In the genomic region with DNA sequence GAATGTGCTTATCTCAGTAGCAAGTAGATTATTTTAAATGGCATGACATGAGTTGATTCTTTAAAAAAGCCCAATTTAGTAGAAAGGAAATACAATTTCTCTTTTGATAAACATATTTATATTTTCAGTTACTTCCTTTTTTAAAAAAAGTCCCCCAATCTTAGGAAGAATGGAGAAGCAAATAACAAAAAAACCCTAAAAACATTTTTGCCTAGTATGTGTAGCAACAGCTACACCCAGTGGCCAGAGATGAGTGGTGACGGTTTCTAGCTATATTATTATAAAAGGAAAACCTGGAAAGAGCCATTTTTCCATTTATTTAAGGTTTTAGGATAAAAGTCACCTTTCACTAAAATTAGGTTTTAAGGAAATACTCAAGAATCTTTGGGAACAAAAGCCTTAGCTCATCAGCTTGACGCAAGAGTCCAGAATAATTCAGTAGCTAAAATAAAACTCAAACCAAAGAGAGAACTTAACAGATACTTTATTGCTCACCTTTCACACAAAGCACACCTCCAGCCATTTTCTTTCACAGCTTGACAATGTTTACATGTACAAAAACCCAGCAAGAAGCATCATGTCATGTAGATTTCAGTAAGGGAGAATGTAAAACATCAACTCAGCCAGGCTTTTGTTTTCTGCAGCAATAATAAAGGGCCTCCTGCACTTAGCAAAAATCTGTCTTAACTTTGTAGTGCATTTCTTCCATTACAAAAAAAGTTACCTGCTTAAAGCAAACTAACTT, we compare ENCODE assay signal across 8 cellular contexts.
DNase-seq lines count a peak whose midpoint lies in the region; ATAC-seq and TF ChIP-seq lines count a peak whose summit lies in the region.

No MANE protein-coding gene starts in this region.

- H3K27me3 ChIP-seq in WERI-Rb-1 (ENCODE audit: insufficient read depth, low read depth, severe bottlenecking): no peaks in the 10 kb centered on the region

- ATAC-seq in GM18907 (IDR thresholded peaks at IDR 0.05; ENCODE audit: unreplicated experiment): peak; percentile 74

- H3K4me3 ChIP-seq in WERI-Rb-1 (ENCODE audit: low read depth, low read length): no peak overlapping the region

- peaks cover 16% of the 10 kb centered on the region for H3K36me3 ChIP-seq in WERI-Rb-1

- no peak overlapping the region for H3K27ac ChIP-seq in WERI-Rb-1

- H3K9me3 ChIP-seq in WERI-Rb-1 (ENCODE audit: severe bottlenecking): no peaks in the 10 kb centered on the region

- peak; percentile 61 for TF ChIP-seq CTCF in WERI-Rb-1 (IDR thresholded peaks at IDR 0.05; ENCODE audit: low read depth, low read length)

- DNase-seq in D341Med (ENCODE audit: low spot score) (peak; percentile 34), Kasumi-1 (lab: John Stamatoyannopoulos, UW) (peak; percentile 74 to 79), WERI-Rb-1 (no peak), germinal center (ENCODE audit: low spot score) (peak; percentile 22), retina (peak; percentile 31), NCI-H187 (lab: John Stamatoyannopoulos, UW) (no peak), NCI-H1436 treated with DMSO at 0.1 percent for 48 hours (lab: John Stamatoyannopoulos, UW) (no peak)

Comparison
In these comparisons a context has a peak if more than half of its experiments do, and no peak if none do; other contexts are left out.
1. DNase-seq: peak in D341Med (single experiment), Kasumi-1 (2 of 2), germinal center (single experiment) and retina (single experiment); none in WERI-Rb-1 (single experiment), NCI-H187 (0 of 2) and NCI-H1436 treated with DMSO at 0.1 percent for 48 hours (single experiment).